In genomic region chr15:44984144-44984543, GRCh38 we compare ENCODE assay signal across 20 cellular contexts. TPM values are rescaled to one million over a fixed set of nuclear protein-coding genes. Genes with fewer than 3 reads are reported as not detected.
"Had no signal": no experiment of that assay in that cellular context is flagged by ENCODE, and none has a peak within 500 bp of the region (broad histone marks: within the 10 kb centered on the region; RNA-seq: fewer than 3 reads in every experiment).

No MANE protein-coding gene starts in this region.

RNA-seq across cellular contexts. Expression of gene TERB2, which starts 27.7 kb away (rescaled TPM):
- total RNA-seq: activated CD4-positive, alpha-beta memory T cell treated with anti-CD3 and anti-CD28 coated beads for 36 hours; activated CD4-positive, alpha-beta T cell treated with anti-CD3 and anti-CD28 coated beads for 36 hours; activated CD8-positive, alpha-beta memory T cell treated with anti-CD3 and anti-CD28 coated beads for 36 hours; activated CD8-positive, alpha-beta T cell treated with anti-CD3 and anti-CD28 coated beads for 36 hours; activated naive CD4-positive, alpha-beta T cell treated with anti-CD3 and anti-CD28 coated beads for 36 hours; activated naive CD8-positive, alpha-beta T cell treated with anti-CD3 and anti-CD28 coated beads, Interleukin-2, amount 10 ng/mL, durations not matched to agents 7 days and 5 days; activated T-cell treated with anti-CD3 and anti-CD28 coated beads, Interleukin-2, amount 50 U/mL, for 4 hours; activated T-cell treated with anti-CD3 and anti-CD28 coated beads, Interleukin-2, amount 50 U/mL, for 72 hours; activated T-helper 1 cell treated with anti-CD3 and anti-CD28 coated beads, Interleukin-12 subunit alpha, Interleukin-12 subunit beta, Interleukin-2, Interleukin-4 antibody, amounts not matched to agents 30 ng/mL and 10 ng/mL and 1 ng/mL, durations not matched to agents 14 hours and 24 hours and 36 hours; activated T-helper 17 cell treated with anti-CD3 and anti-CD28 coated beads, Interleukin-2, amount 50 U/mL, for 72 hours; ascending aorta; bronchial epithelial cell; cardiac muscle cell; chondrocyte; T-cell; T-helper 1 cell treated with Interleukin-12 subunit alpha and Interleukin-12 subunit beta and Interleukin-4 antibody, amounts not matched to agents 30 ng/mL and 1 ng/mL, for 36 hours; T-helper 17 cell; T-helper 2 cell treated with Interferon-gamma antibody and Interleukin-4, amounts not matched to agents 100 ng/mL and 5 ng/mL, for 36 hours; WTC11 had no signal
- polyA plus RNA-seq: adipose tissue, cardiac muscle cell had no signal
